ENCODE assay signal across 9 cellular contexts in the genomic region with DNA sequence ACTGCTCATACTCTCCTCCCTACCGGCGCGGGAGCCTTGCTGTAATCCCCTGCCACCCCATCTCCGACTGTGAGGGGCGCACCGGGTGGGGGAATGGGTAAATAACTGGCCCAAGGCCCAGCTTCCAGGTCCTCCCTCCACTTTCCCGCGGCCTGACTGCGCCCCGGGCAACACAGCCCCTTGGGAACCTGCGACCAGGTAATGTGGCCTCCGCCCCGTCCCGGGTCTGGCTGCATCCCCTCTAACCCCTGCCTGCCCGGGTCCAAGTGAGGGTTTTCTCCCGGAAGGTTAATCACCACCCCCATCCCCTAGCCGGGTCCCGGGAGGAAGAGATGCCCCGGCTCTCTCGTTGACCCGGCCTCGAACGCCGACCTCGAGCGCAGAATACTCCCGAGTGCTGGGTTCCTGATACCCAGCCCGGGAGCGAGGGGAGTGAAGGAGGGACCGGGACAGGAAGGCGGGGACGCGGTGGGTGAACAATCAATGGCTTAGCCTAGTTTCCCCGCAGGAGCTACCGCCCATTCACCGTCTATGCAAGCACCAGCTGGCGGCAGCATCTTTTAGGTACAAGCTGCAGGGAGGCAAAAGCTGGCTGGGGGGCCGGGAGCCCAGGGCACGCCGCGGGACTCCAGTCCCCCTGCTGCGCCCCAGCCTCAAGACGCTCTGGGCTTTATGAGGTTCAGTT. TPM values are rescaled to one million over a fixed set of nuclear protein-coding genes. Genes with fewer than 3 reads are reported as not detected.
DNase-seq lines count a peak whose midpoint lies in the region; ATAC-seq and TF ChIP-seq lines count a peak whose summit lies in the region.
"Had no signal": no experiment of that assay in that cellular context is flagged by ENCODE, and none has a peak within 500 bp of the region (broad histone marks: within the 10 kb centered on the region; RNA-seq: fewer than 3 reads in every experiment).

No MANE protein-coding gene starts in this region.

- H3K4me3 ChIP-seq in AG09309 (ENCODE audit: control insufficient read depth, low read depth, low read length) (peak overlapping the region; percentile 34), WERI-Rb-1 (ENCODE audit: low read depth, low read length) (peak overlapping the region; percentile 36), iPS-18c (ENCODE audit: insufficient read depth, low read depth, low read length) (peak overlapping the region; percentile 50), tibial nerve (peak overlapping the region in 1 of 4 donors; percentile 24)

- no peak for ATAC-seq in HG03342 (IDR thresholded peaks at IDR 0.05; ENCODE audit: unreplicated experiment)
- ATAC-seq in HG02642 (IDR thresholded peaks at IDR 0.05; ENCODE audit: poor library complexity, unreplicated experiment): no peak

- H3K36me3 ChIP-seq in WERI-Rb-1: no peaks in the 10 kb centered on the region
- no peaks in the 10 kb centered on the region for H3K36me3 ChIP-seq in tibial nerve

- in situ Hi-C loops in GM13976 (cut with MboI; ENCODE audit: low sequenced_read_pairs, unreplicated experiment): no loop called here

- no peak for TF ChIP-seq POLR2A in tibial nerve (IDR thresholded peaks at IDR 0.05)

- 2 to 4% methylated on average over 21 to 33 of the region's 43 CpGs for WGBS in tibial nerve, 2 donors

- H3K9me3 ChIP-seq in WERI-Rb-1 (ENCODE audit: severe bottlenecking) (no peaks in the 10 kb centered on the region), iPS-18c (ENCODE audit: control insufficient read depth, insufficient read depth, low read length) (no peaks in the 10 kb centered on the region), tibial nerve (no peaks in the 10 kb centered on the region)

- TF ChIP-seq CTCF in AG09309 (IDR thresholded peaks at IDR 0.05; ENCODE audit: control insufficient read depth, insufficient read depth, low read depth, low read length, missing control alignments) (no peak), GM13976 (IDR thresholded peaks at IDR 0.05; ENCODE audit: borderline replicate concordance, control extremely low read depth, extremely low read depth, insufficient read depth, missing control alignments) (no peak), WERI-Rb-1 (IDR thresholded peaks at IDR 0.05; ENCODE audit: low read depth, low read length) (no peak), tibial nerve (IDR thresholded peaks at IDR 0.05) (no peak)

- H3K27ac ChIP-seq in WERI-Rb-1 (no peak overlapping the region), tibial nerve (no peak overlapping the region)

- DNase-seq in AG09309 (ENCODE audit: low read depth): no peak
- peak; percentile 41 for DNase-seq in GM13976 (ENCODE audit: low spot score)
- DNase-seq in WERI-Rb-1: peak; percentile 70
- DNase-seq in NCI-H2196 (lab: John Stamatoyannopoulos, UW; ENCODE audit: unreplicated experiment): no peak
- DNase-seq in tibial nerve (ENCODE audit: low spot score in 2 of 2): no peak

- TF ChIP-seq EP300 in tibial nerve (IDR thresholded peaks at IDR 0.05): no peak

- H3K4me1 ChIP-seq in tibial nerve: peaks cover 0 to 66% (median 25%) of the 10 kb centered on the region in 4 donors

- H3K27me3 ChIP-seq in WERI-Rb-1 (ENCODE audit: insufficient read depth, low read depth, severe bottlenecking) (no peaks in the 10 kb centered on the region), tibial nerve (peaks cover 7 to 100% of the 10 kb centered on the region in 2 donors)

RNA-seq across cellular contexts. Expression of a gene that starts 5.9 kb away (rescaled TPM):
- 1 to 10 TPM in 1 of 4 donors, not detected in 3; 1.6 TPM for total RNA-seq in tibial nerve
- total RNA-seq: progenitor cell of endocrine pancreas had no signal

RNA-seq across cellular contexts. Expression of a gene that starts 8.9 kb away (rescaled TPM):
- not detected for total RNA-seq in tibial nerve

Comparison
In these comparisons a context has a peak if more than half of its experiments do, and no peak if none do; other contexts are left out.
1. DNase-seq: peak in GM13976 (single experiment) and WERI-Rb-1 (single experiment); none in AG09309 (single experiment), NCI-H2196 (single experiment) and tibial nerve (0 of 2).